In genomic region chr1:56803561-56804156, GRCh38 we compare ENCODE assay signal across 8 cellular contexts. TPM values are rescaled to one million over a fixed set of nuclear protein-coding genes. Genes with fewer than 3 reads are reported as not detected.
DNase-seq lines count a peak whose midpoint lies in the region; ATAC-seq and TF ChIP-seq lines count a peak whose summit lies in the region.

No MANE protein-coding gene starts in this region.

- H3K36me3 Mint-ChIP-seq in effector memory CD8-positive, alpha-beta T cell (ENCODE audit: insufficient read depth), result no peaks in the 10 kb centered on the region

- TF ChIP-seq CTCF in 22Rv1 (IDR thresholded peaks at IDR 0.05) (peak; percentile 87), GM06990 (IDR thresholded peaks at IDR 0.05; ENCODE audit: insufficient read depth, low read length, poor library complexity, severe bottlenecking) (peak; percentile 81), Peyer's patch (IDR thresholded peaks at IDR 0.05) (peak in 4 of 6 experiments; percentile 31 to 75 (median 71))

- no peak overlapping the region for H3K4me3 ChIP-seq in GM06990 (replicated peaks; ENCODE audit: low read depth, low read length)
- H3K4me3 ChIP-seq in Peyer's patch, result no peak overlapping the region
- H3K4me3 ChIP-seq in iPS DF 6.9 (ENCODE audit: low read length), result no peak overlapping the region

- no peaks in the 10 kb centered on the region for H3K4me1 Mint-ChIP-seq in effector memory CD8-positive, alpha-beta T cell (ENCODE audit: low read depth in 2 of 2)

- H3K4me1 ChIP-seq in Peyer's patch (no peaks in the 10 kb centered on the region), iPS DF 6.9 (ENCODE audit: control insufficient read depth, insufficient read depth, low read length) (no peaks in the 10 kb centered on the region)

- H3K27me3 ChIP-seq in GM06990 (replicated peaks; ENCODE audit: control insufficient read depth, insufficient read depth, low read length), result no peaks in the 10 kb centered on the region; the same call in 1 of the 2 replicates
- H3K27me3 ChIP-seq in Peyer's patch, result no peaks in the 10 kb centered on the region
- H3K27me3 ChIP-seq in iPS DF 6.9 (ENCODE audit: control insufficient read depth, insufficient read depth, low read length), result no peaks in the 10 kb centered on the region

- H3K4me3 Mint-ChIP-seq in effector memory CD8-positive, alpha-beta T cell, result no peak overlapping the region

- ATAC-seq in HG03432 (IDR thresholded peaks at IDR 0.05; ENCODE audit: unreplicated experiment), result peak; percentile 83
- ATAC-seq in effector memory CD8-positive, alpha-beta T cell (replicated peaks), result no peak

- no peak overlapping the region for H3K27ac Mint-ChIP-seq in effector memory CD8-positive, alpha-beta T cell

- no CpG with 5 or more reads among the region's 5 CpGs for WGBS in iPS DF 6.9 (ENCODE audit: insufficient coverage, insufficient read length)

- no peaks in the 10 kb centered on the region for H3K36me3 ChIP-seq in GM06990 (ENCODE audit: control insufficient read depth, insufficient read depth, low read length)
- H3K36me3 ChIP-seq in Peyer's patch, result no peaks in the 10 kb centered on the region
- H3K36me3 ChIP-seq in iPS DF 6.9 (ENCODE audit: control insufficient read depth, insufficient read depth, low read length), result no peaks in the 10 kb centered on the region

- intact Hi-C loops in posterior vena cava (cut with DNase I), result no loop called here

- H3K9me3 Mint-ChIP-seq in effector memory CD8-positive, alpha-beta T cell, result no peaks in the 10 kb centered on the region

- H3K27me3 Mint-ChIP-seq in effector memory CD8-positive, alpha-beta T cell, result no peaks in the 10 kb centered on the region

- DNase-seq in GM06990 (ENCODE audit: extremely low read depth, insufficient read length), result no peak
- DNase-seq in Peyer's patch, result peak in 2 of 3 donors; percentile 58 to 75
- peak; percentile 43 for DNase-seq in iPS DF 6.9 (ENCODE audit: low read depth, low spot score)
- DNase-seq in effector memory CD8-positive, alpha-beta T cell, result no peak
- no peak for DNase-seq in effector CD4-positive, alpha-beta T cell
- DNase-seq in posterior vena cava (ENCODE audit: low spot score), result no peak

- H3K9me3 ChIP-seq in Peyer's patch (no peaks in the 10 kb centered on the region), iPS DF 6.9 (ENCODE audit: control insufficient read depth, insufficient read depth, low read length) (no peaks in the 10 kb centered on the region)

- H3K27ac ChIP-seq in 22Rv1 (no peak overlapping the region), Peyer's patch (no peak overlapping the region), iPS DF 6.9 (ENCODE audit: low read length) (no peak overlapping the region)

- no peak for TF ChIP-seq POLR2A in Peyer's patch (IDR thresholded peaks at IDR 0.05)

RNA-seq across cellular contexts. Expression of gene FYB2, which starts 15.5 kb away (rescaled TPM):
- 10 to 100 TPM in 2 of 4 donors, 1 to 10 TPM in 2; 4.1 to 10.2 (median 8.4) TPM for total RNA-seq in Peyer's patch
- not detected for total RNA-seq in posterior vena cava

RNA-seq across cellular contexts. Expression of gene C8A, which starts 50.9 kb away (rescaled TPM):
- total RNA-seq in Peyer's patch (not detected), posterior vena cava (not detected)

Comparison
In these comparisons a context has a peak if more than half of its experiments do, and no peak if none do; other contexts are left out.
1. DNase-seq: peak in Peyer's patch (2 of 3) and iPS DF 6.9 (single experiment); none in GM06990 (single experiment), effector memory CD8-positive, alpha-beta T cell (0 of 3), effector CD4-positive, alpha-beta T cell (single experiment) and posterior vena cava (single experiment).
2. RNA of gene FYB2, which starts 15.5 kb away (total RNA-seq): 4.1 to 10.2 TPM in Peyer's patch; not detected in posterior vena cava; every median in the first group is over 4 times any median in the second.
3. Peak in every context shown above with its lines, with median percentiles within 50 percentile points of each other: CTCF ChIP-seq.